ENCODE assay signal across 20 cellular contexts in genomic region chr10:111297351-111297848, GRCh38.
DNase-seq lines count a peak whose midpoint lies in the region; ATAC-seq, FAIRE-seq and TF ChIP-seq lines count a peak whose summit lies in the region.
"Had no signal": no experiment of that assay in that cellular context is flagged by ENCODE, and none has a peak within 500 bp of the region (broad histone marks: within the 10 kb centered on the region; RNA-seq: fewer than 3 reads in every experiment).

No MANE protein-coding gene starts in this region.

- WGBS in A549 (ENCODE audit: missing lambda C conversion rate), result 64% methylated on average over 6 of the region's 6 CpGs
- 87 to 98% methylated on average over 5 to 6 of the region's 6 CpGs for whole genome bisulfite sequencing in ectodermal cell, 2 experiments

- peak; percentile 30 to 48; a peak in 1 of 6 replicates for ATAC-seq in A549
- no peak for ATAC-seq in GM18907 (IDR thresholded peaks at IDR 0.05; ENCODE audit: unreplicated experiment)
- ATAC-seq: activated naive CD8-positive, alpha-beta T cell treated with anti-CD3 and anti-CD28 coated beads, Interleukin-2, amount 50 U/mL, for 24 hours; HCT116; naive thymus-derived CD8-positive, alpha-beta T cell had no signal

- peak overlapping the region; percentile 91 for H3K27ac Mint-ChIP-seq in nephron progenitor cell
- H3K27ac Mint-ChIP-seq in CD4-positive, alpha-beta memory T cell, result no peak overlapping the region
- H3K27ac Mint-ChIP-seq: activated naive CD8-positive, alpha-beta T cell treated with anti-CD3 and anti-CD28 coated beads, Interleukin-2, amount 50 U/mL, for 24 hours; naive thymus-derived CD8-positive, alpha-beta T cell had no signal

- TF ChIP-seq RAD21 in A549 (conservative IDR thresholded peaks at IDR 0.05 in 1 of 2, IDR thresholded peaks at IDR 0.05 in 1 of 2), result no peak

- H3K36me3 Mint-ChIP-seq in nephron progenitor cell (ENCODE audit: low read depth), result no peaks in the 10 kb centered on the region
- peaks cover 0 to 3% of the 10 kb centered on the region in 2 donors for H3K36me3 Mint-ChIP-seq in CD4-positive, alpha-beta memory T cell
- H3K36me3 Mint-ChIP-seq: naive thymus-derived CD8-positive, alpha-beta T cell had no signal

- POLR2A ChIA-PET in A549 (lab: Yijun Ruan, JAX), result no interaction called here
- POLR2A ChIA-PET in CD4-positive, alpha-beta memory T cell (lab: Charles Lee; ENCODE audit: partially characterized antibody), result no interaction called here

- DNase-seq in A549 (ENCODE audit: low read depth in 1 of 2, low spot score in 1 of 2), result no peak
- no peak for DNase-seq in nephron progenitor cell
- DNase-seq in NK-92 (lab: John Stamatoyannopoulos, UW; ENCODE audit: unreplicated experiment), result no peak
- DNase-seq in activated CD4-positive, CD25-positive, alpha-beta regulatory T cell treated with anti-CD3 and anti-CD28 coated beads, Interleukin-2, amount 50 U/mL, for 72 hours, result no peak
- no peak for DNase-seq in CD4-positive, alpha-beta memory T cell
- DNase-seq: activated naive CD8-positive, alpha-beta T cell treated with anti-CD3 and anti-CD28 coated beads, Interleukin-2, amount 50 U/mL, for 24 hours; dermis blood vessel endothelial cell; DMS 273 treated with DMSO at 0.1 percent for 48 hours; kidney glomerular epithelial cell; naive thymus-derived CD8-positive, alpha-beta T cell; NCI-H1436; NCI-H69; Right ventricle myocardium superior; thyroid gland had no signal

- TF ChIP-seq CTCF in A549 (IDR thresholded peaks at IDR 0.05), result no peak
- no peak for TF ChIP-seq CTCF in nephron progenitor cell (IDR thresholded peaks at IDR 0.05)

- no peak for TF ChIP-seq EP300 in A549 (IDR thresholded peaks at IDR 0.05)

- H3K9me3 ChIP-seq in A549, result no peaks in the 10 kb centered on the region
- H3K9me3 ChIP-seq in HUES48 (ENCODE audit: control insufficient read depth, insufficient read depth, low read length), result no peaks in the 10 kb centered on the region
- no peaks in the 10 kb centered on the region for H3K9me3 ChIP-seq in ectodermal cell (ENCODE audit: control insufficient read depth, low read length)
- no peaks in the 10 kb centered on the region for H3K9me3 ChIP-seq in CD4-positive, alpha-beta memory T cell (ENCODE audit: control insufficient read depth in 1 of 2, low read length in 2 of 2)
- H3K9me3 ChIP-seq: thyroid gland had no signal

- no peaks in the 10 kb centered on the region for H3K9me3 Mint-ChIP-seq in nephron progenitor cell
- peaks cover 0 to 2% (median 0%) of the 10 kb centered on the region in 8 donors for H3K9me3 Mint-ChIP-seq in CD4-positive, alpha-beta memory T cell
- H3K9me3 Mint-ChIP-seq: activated naive CD8-positive, alpha-beta T cell treated with anti-CD3 and anti-CD28 coated beads, Interleukin-2, amount 50 U/mL, for 24 hours; naive thymus-derived CD8-positive, alpha-beta T cell had no signal

- no peak overlapping the region for H3K4me2 ChIP-seq in A549

- H3K4me3 Mint-ChIP-seq in nephron progenitor cell, result no peak overlapping the region
- no peak overlapping the region for H3K4me3 Mint-ChIP-seq in CD4-positive, alpha-beta memory T cell
- H3K4me3 Mint-ChIP-seq: activated naive CD8-positive, alpha-beta T cell treated with anti-CD3 and anti-CD28 coated beads, Interleukin-2, amount 50 U/mL, for 24 hours; naive thymus-derived CD8-positive, alpha-beta T cell had no signal

- FAIRE-seq in A549 (lab: Jason Lieb, UNC), result no peak
- FAIRE-seq: frontal cortex had no signal

- H3K4me1 ChIP-seq in A549 (no peaks in the 10 kb centered on the region), HUES48 (ENCODE audit: control insufficient read depth, insufficient read depth, low read length) (0 out of 2 replicates have a peak, but pooled peaks cover 6% of the 10 kb centered on the region), ectodermal cell (ENCODE audit: control insufficient read depth, insufficient read depth, low read length) (peaks cover 7% of the 10 kb centered on the region)
- no peaks in the 10 kb centered on the region for H3K4me1 ChIP-seq in CD4-positive, alpha-beta memory T cell (ENCODE audit: insufficient read depth, low read length)
- H3K4me1 ChIP-seq: thyroid gland had no signal

- TF ChIP-seq POLR2A in A549 (IDR thresholded peaks at IDR 0.05; ENCODE audit: low read length), result no peak

- H3K36me3 ChIP-seq in HUES48 (ENCODE audit: control insufficient read depth, insufficient read depth, low read length) (no peaks in the 10 kb centered on the region), ectodermal cell (ENCODE audit: control insufficient read depth, insufficient read depth, low read length) (no peaks in the 10 kb centered on the region)
- no peaks in the 10 kb centered on the region for H3K36me3 ChIP-seq in CD4-positive, alpha-beta memory T cell (ENCODE audit: insufficient read depth, low read length)
- H3K36me3 ChIP-seq: thyroid gland had no signal

- no peak overlapping the region for H3K27ac ChIP-seq in A549
- peak overlapping the region; percentile 44 for H3K27ac ChIP-seq in HUES48 (ENCODE audit: low read depth, low read length)
- peak overlapping the region; percentile 78 for H3K27ac ChIP-seq in ectodermal cell (ENCODE audit: insufficient read depth, low read depth, low read length, poor library complexity, severe bottlenecking)
- no peak overlapping the region for H3K27ac ChIP-seq in CD4-positive, alpha-beta memory T cell (ENCODE audit: low read depth, low read length)
- H3K27ac ChIP-seq: thyroid gland had no signal

- no peak overlapping the region for H3K9ac ChIP-seq in HUES48 (ENCODE audit: low read depth, low read length)

- CTCF ChIA-PET in A549 (lab: Yijun Ruan, JAX), result no interaction called here
- CTCF ChIA-PET in CD4-positive, alpha-beta memory T cell (lab: Charles Lee; ENCODE audit: partially characterized antibody), result interaction anchor here (1.4 kb wide), 1 partner anchor 31 kb away, joined by 3 read pairs; no protein-coding TSS in a partner anchor

- intact Hi-C loops in CD4-positive, alpha-beta memory T cell (cut with micrococcal nuclease), result no loop called here

- H3K4me1 Mint-ChIP-seq in nephron progenitor cell, result peaks cover 14% of the 10 kb centered on the region
- peaks cover 0 to 1% (median 0%) of the 10 kb centered on the region in 4 donors for H3K4me1 Mint-ChIP-seq in CD4-positive, alpha-beta memory T cell
- H3K4me1 Mint-ChIP-seq: activated naive CD8-positive, alpha-beta T cell treated with anti-CD3 and anti-CD28 coated beads, Interleukin-2, amount 50 U/mL, for 24 hours; naive thymus-derived CD8-positive, alpha-beta T cell had no signal

- no peak overlapping the region for H3K4me3 ChIP-seq in A549
- no peak overlapping the region for H3K4me3 ChIP-seq in HUES48 (ENCODE audit: low read depth, low read length)
- no peak overlapping the region for H3K4me3 ChIP-seq in ectodermal cell (ENCODE audit: insufficient read depth, low read depth, low read length)
- no peak overlapping the region for H3K4me3 ChIP-seq in CD4-positive, alpha-beta memory T cell (ENCODE audit: low read length in 2 of 2)
- H3K4me3 ChIP-seq: skin epidermis, thyroid gland had no signal

- H3K27me3 ChIP-seq in HUES48 (ENCODE audit: control insufficient read depth, insufficient read depth, low read length), result no peaks in the 10 kb centered on the region
- H3K27me3 ChIP-seq in ectodermal cell (ENCODE audit: control insufficient read depth, insufficient read depth, low read length, poor library complexity, severe bottlenecking), result no peaks in the 10 kb centered on the region
- no peaks in the 10 kb centered on the region for H3K27me3 ChIP-seq in CD4-positive, alpha-beta memory T cell (ENCODE audit: insufficient read depth, low read length)
- H3K27me3 ChIP-seq: thyroid gland had no signal

- H3K27me3 Mint-ChIP-seq in nephron progenitor cell (ENCODE audit: low read depth, poor library complexity), result peaks cover 15% of the 10 kb centered on the region
- peaks cover 12 to 26% of the 10 kb centered on the region in 2 donors for H3K27me3 Mint-ChIP-seq in CD4-positive, alpha-beta memory T cell

TF ChIP-seq in A549, 52 proteins besides CTCF, POLR2A, EP300 and RAD21 (continues in another document):
- TF ChIP-seq GATA3 (IDR thresholded peaks at IDR 0.05; ENCODE audit: borderline replicate concordance), result no peak
- no peak for TF ChIP-seq ESRRA (IDR thresholded peaks at IDR 0.05; ENCODE audit: borderline replicate concordance, low read length)
- TF ChIP-seq RFX5 (IDR thresholded peaks at IDR 0.05), result no peak
- no peak for TF ChIP-seq HDAC2 (IDR thresholded peaks at IDR 0.05)
- TF ChIP-seq FOXS1 (CRISPR knock-in tag; IDR thresholded peaks at IDR 0.05), result no peak
- TF ChIP-seq POLR2AphosphoS2 (conservative IDR thresholded peaks at IDR 0.05; ENCODE audit: low read length), result no peak
- no peak for TF ChIP-seq CHD4 (IDR thresholded peaks at IDR 0.05; ENCODE audit: borderline replicate concordance)
- TF ChIP-seq PHF8 (IDR thresholded peaks at IDR 0.05; ENCODE audit: borderline replicate concordance, low read depth), result no peak
- TF ChIP-seq NPAS2 (CRISPR knock-in tag; IDR thresholded peaks at IDR 0.05; ENCODE audit: borderline replicate concordance), result no peak
- TF ChIP-seq BCL3 (IDR thresholded peaks at IDR 0.05), result no peak
- TF ChIP-seq, protein P1, sequence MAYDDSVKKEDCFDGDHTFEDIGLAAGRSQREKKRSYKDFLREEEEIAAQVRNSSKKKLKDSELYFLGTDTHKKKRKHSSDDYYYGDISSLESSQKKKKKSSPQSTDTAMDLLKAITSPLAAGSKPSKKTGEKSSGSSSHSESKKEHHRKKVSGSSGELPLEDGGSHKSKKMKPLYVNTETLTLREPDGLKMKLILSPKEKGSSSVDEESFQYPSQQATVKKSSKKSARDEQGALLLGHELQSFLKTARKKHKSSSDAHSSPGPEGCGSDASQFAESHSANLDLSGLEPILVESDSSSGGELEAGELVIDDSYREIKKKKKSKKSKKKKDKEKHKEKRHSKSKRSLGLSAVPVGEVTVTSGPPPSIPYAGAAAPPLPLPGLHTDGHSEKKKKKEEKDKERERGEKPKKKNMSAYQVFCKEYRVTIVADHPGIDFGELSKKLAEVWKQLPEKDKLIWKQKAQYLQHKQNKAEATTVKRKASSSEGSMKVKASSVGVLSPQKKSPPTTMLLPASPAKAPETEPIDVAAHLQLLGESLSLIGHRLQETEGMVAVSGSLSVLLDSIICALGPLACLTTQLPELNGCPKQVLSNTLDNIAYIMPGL (CRISPR knock-in tag; IDR thresholded peaks at IDR 0.05; ENCODE audit: borderline replicate concordance), result no peak
- no peak for TF ChIP-seq KDM1A (IDR thresholded peaks at IDR 0.05; ENCODE audit: low read depth)

Comparison
In these comparisons a context has a peak if more than half of its experiments do, and no peak if none do; other contexts are left out.
1. H3K27ac ChIP-seq: peak in HUES48 (single experiment) and ectodermal cell (single experiment); none in A549 (0 of 2) and CD4-positive, alpha-beta memory T cell (single experiment).